22 cellular contexts compared by ENCODE assay signal in genomic region chr2:25265022-25265421, GRCh38.
"Had no signal": no experiment of that assay in that cellular context is flagged by ENCODE, and none has a peak within 500 bp of the region (broad histone marks: within the 10 kb centered on the region; RNA-seq: fewer than 3 reads in every experiment).

No MANE protein-coding gene starts in this region.

- H3K36me3 ChIP-seq: brain microvascular endothelial cell had no signal

- H3K27me3 Mint-ChIP-seq: activated CD4-positive, alpha-beta memory T cell treated with anti-CD3 and anti-CD28 coated beads, Interleukin-2, amount 10 ng/mL, durations not matched to agents 7 days and 5 days; activated CD4-positive, alpha-beta T cell treated with anti-CD3 and anti-CD28 coated beads, Interleukin-2, amount 10 ng/mL, durations not matched to agents 24 days and 14 days; central memory CD8-positive, alpha-beta T cell; naive B cell; progenitor cell of endocrine pancreas had no signal

- H3K4me3 Mint-ChIP-seq: activated CD4-positive, alpha-beta memory T cell treated with anti-CD3 and anti-CD28 coated beads, Interleukin-2, amount 10 ng/mL, durations not matched to agents 7 days and 5 days; activated CD4-positive, alpha-beta T cell treated with anti-CD3 and anti-CD28 coated beads, Interleukin-2, amount 10 ng/mL, durations not matched to agents 24 days and 14 days; activated naive CD4-positive, alpha-beta T cell treated with anti-CD3 and anti-CD28 coated beads for 36 hours; activated T-cell treated with anti-CD3 and anti-CD28 coated beads, Interleukin-2, amount 50 U/mL, for 72 hours; central memory CD8-positive, alpha-beta T cell; naive B cell; neural crest cell had no signal

- DNase-seq: activated CD4-positive, alpha-beta memory T cell treated with anti-CD3 and anti-CD28 coated beads, Interleukin-2, amount 10 ng/mL, durations not matched to agents 7 days and 5 days; activated CD4-positive, alpha-beta T cell treated with anti-CD3 and anti-CD28 coated beads, Interleukin-2, amount 10 ng/mL, durations not matched to agents 24 days and 14 days; activated effector memory CD4-positive, alpha-beta T cell treated with Interleukin-2 at 50 U/mL for 16 hours; activated naive CD4-positive, alpha-beta T cell treated with anti-CD3 and anti-CD28 coated beads for 36 hours; activated T-cell treated with anti-CD3 and anti-CD28 coated beads, Interleukin-2, amount 50 U/mL, for 72 hours; brain microvascular endothelial cell; colonic mucosa; gastrocnemius medialis; head of caudate nucleus; hypothalamus; lower lobe of right lung; naive B cell; retina; stimulated activated CD4-positive, alpha-beta T cell treated with anti-CD3 and anti-CD28 coated beads, Interleukin-4, amount 100 ng/mL, for 24 hours; stimulated activated naive CD8-positive, alpha-beta T cell treated with anti-CD3 and anti-CD28 coated beads, Interleukin-15, Interleukin-2, amounts not matched to agents 100 U/mL and 50 U/mL, for 24 hours; SW 1271 had no signal

- H3K27me3 ChIP-seq: ascending aorta, brain microvascular endothelial cell, colonic mucosa, esophagus muscularis mucosa, gastrocnemius medialis, tibial nerve had no signal

- ATAC-seq: lower lobe of right lung; stimulated activated naive CD8-positive, alpha-beta T cell treated with anti-CD3 and anti-CD28 coated beads, Interleukin-15, Interleukin-2, amounts not matched to agents 100 U/mL and 50 U/mL, for 24 hours had no signal

- H3K36me3 Mint-ChIP-seq: naive B cell had no signal

- H3K27ac Mint-ChIP-seq: activated CD4-positive, alpha-beta memory T cell treated with anti-CD3 and anti-CD28 coated beads, Interleukin-2, amount 10 ng/mL, durations not matched to agents 7 days and 5 days; activated CD4-positive, alpha-beta T cell treated with anti-CD3 and anti-CD28 coated beads, Interleukin-2, amount 10 ng/mL, durations not matched to agents 24 days and 14 days; activated naive CD4-positive, alpha-beta T cell treated with anti-CD3 and anti-CD28 coated beads for 36 hours; activated T-cell treated with anti-CD3 and anti-CD28 coated beads, Interleukin-2, amount 50 U/mL, for 72 hours; naive B cell; progenitor cell of endocrine pancreas had no signal

- H3K4me1 ChIP-seq: ascending aorta, colonic mucosa, gastrocnemius medialis had no signal

- H3K9me3 ChIP-seq: ascending aorta, colonic mucosa, esophagus muscularis mucosa, gastrocnemius medialis, lower lobe of right lung, tibial nerve had no signal

- H3K9me3 Mint-ChIP-seq: activated CD4-positive, alpha-beta memory T cell treated with anti-CD3 and anti-CD28 coated beads, Interleukin-2, amount 10 ng/mL, durations not matched to agents 7 days and 5 days; activated CD4-positive, alpha-beta T cell treated with anti-CD3 and anti-CD28 coated beads, Interleukin-2, amount 10 ng/mL, durations not matched to agents 24 days and 14 days; activated naive CD4-positive, alpha-beta T cell treated with anti-CD3 and anti-CD28 coated beads for 36 hours; activated T-cell treated with anti-CD3 and anti-CD28 coated beads, Interleukin-2, amount 50 U/mL, for 72 hours; central memory CD8-positive, alpha-beta T cell; naive B cell; neural crest cell had no signal

- H3K27ac ChIP-seq: ascending aorta, brain microvascular endothelial cell, colonic mucosa, lower lobe of right lung had no signal

- H3K4me3 ChIP-seq: ascending aorta, colonic mucosa, esophagus muscularis mucosa, gastrocnemius medialis, lower lobe of right lung, tibial nerve had no signal
